In the genomic region with DNA sequence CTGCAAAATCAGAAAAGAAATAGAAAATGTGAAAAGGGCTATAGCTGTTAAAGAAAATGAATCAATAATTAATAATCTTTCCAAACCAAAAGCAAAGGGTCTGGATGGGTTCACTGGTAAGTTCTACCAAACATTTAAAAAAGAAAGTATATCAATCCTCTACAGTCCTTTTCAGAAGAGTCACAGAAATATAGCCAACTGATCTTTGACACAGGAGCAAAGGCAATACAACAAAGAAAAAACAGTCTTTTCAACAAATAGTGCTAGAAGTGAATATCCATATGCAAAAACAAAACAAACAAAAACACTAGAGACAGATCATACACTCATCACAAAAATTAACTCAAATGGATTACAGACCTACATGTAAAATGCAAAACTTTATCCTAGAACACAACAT, we compare ENCODE assay signal across 2 cellular contexts.
TF ChIP-seq lines count a peak whose summit lies in the region.

No MANE protein-coding gene starts in this region.

TF ChIP-seq in HepG2, 621 proteins besides CTCF, POLR2A, EP300 and RAD21 (continued from another document):
- TF ChIP-seq, protein P1, sequence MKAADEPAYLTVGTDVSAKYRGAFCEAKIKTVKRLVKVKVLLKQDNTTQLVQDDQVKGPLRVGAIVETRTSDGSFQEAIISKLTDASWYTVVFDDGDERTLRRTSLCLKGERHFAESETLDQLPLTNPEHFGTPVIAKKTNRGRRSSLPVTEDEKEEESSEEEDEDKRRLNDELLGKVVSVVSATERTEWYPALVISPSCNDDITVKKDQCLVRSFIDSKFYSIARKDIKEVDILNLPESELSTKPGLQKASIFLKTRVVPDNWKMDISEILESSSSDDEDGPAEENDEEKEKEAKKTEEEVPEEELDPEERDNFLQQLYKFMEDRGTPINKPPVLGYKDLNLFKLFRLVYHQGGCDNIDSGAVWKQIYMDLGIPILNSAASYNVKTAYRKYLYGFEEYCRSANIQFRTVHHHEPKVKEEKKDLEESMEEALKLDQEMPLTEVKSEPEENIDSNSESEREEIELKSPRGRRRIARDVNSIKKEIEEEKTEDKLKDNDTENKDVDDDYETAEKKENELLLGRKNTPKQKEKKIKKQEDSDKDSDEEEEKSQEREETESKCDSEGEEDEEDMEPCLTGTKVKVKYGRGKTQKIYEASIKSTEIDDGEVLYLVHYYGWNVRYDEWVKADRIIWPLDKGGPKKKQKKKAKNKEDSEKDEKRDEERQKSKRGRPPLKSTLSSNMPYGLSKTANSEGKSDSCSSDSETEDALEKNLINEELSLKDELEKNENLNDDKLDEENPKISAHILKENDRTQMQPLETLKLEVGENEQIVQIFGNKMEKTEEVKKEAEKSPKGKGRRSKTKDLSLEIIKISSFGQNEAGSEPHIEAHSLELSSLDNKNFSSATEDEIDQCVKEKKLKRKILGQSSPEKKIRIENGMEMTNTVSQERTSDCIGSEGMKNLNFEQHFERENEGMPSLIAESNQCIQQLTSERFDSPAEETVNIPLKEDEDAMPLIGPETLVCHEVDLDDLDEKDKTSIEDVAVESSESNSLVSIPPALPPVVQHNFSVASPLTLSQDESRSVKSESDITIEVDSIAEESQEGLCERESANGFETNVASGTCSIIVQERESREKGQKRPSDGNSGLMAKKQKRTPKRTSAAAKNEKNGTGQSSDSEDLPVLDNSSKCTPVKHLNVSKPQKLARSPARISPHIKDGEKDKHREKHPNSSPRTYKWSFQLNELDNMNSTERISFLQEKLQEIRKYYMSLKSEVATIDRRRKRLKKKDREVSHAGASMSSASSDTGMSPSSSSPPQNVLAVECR (CRISPR knock-in tag; IDR thresholded peaks at IDR 0.05; ENCODE audit: borderline replicate concordance): no peak
- no peak for TF ChIP-seq ZNF562 (CRISPR knock-in tag; IDR thresholded peaks at IDR 0.05; ENCODE audit: borderline replicate concordance)
- TF ChIP-seq ZNF276 (CRISPR knock-in tag; IDR thresholded peaks at IDR 0.05; ENCODE audit: low read depth): no peak
- no peak for TF ChIP-seq ZNF879 (CRISPR knock-in tag; IDR thresholded peaks at IDR 0.05)
- no peak for TF ChIP-seq ZBTB3 (CRISPR knock-in tag; IDR thresholded peaks at IDR 0.05; ENCODE audit: borderline replicate concordance, low read depth)
- TF ChIP-seq ZNF761 (CRISPR knock-in tag; conservative IDR thresholded peaks at IDR 0.05): no peak

TF ChIP-seq in HEK293, 187 proteins besides CTCF, POLR2A, EP300 and RAD21 (continued from another document):
- no peak for TF ChIP-seq REST (tag by site-specific recombination; IDR thresholded peaks at IDR 0.05)
